In the genomic region with DNA sequence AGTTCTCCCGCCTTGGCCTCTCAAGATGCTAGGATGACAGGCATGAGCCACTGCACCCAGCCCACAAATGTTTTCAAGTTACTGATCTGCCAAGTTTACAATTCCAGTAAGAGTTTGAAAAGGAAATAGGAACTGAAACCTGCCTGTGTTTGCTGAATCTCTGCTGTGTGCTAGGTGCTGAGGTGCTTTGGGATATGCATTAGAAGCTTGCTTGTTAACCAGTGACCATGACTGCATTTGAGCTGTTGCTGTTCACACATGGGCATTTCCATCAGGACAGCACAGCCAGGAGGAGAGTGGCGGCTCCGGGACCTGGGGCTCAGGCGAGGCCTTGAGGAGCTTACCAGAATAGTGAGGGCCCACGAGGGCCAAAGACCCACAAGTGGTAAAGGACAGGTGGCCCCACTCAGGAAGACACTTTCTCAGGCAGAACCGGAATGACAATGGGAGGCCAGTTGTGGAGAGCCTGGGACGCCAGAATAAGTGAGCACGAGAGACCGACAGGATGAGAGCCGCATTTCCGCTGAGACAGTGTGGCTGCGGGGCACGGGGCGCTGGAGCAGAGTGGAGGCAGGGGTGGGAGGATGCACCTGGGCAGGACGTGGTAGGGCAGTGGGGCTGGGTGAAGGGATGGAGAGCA, we compare ENCODE assay signal across 9 cellular contexts. TPM values are rescaled to one million over a fixed set of nuclear protein-coding genes. Genes with fewer than 3 reads are reported as not detected.
DNase-seq lines count a peak whose midpoint lies in the region; ATAC-seq and TF ChIP-seq lines count a peak whose summit lies in the region.
"Had no signal": no experiment of that assay in that cellular context is flagged by ENCODE, and none has a peak within 500 bp of the region (broad histone marks: within the 10 kb centered on the region; RNA-seq: fewer than 3 reads in every experiment).

No MANE protein-coding gene starts in this region.

- ATAC-seq in GM19025 (IDR thresholded peaks at IDR 0.05; ENCODE audit: low read depth, unreplicated experiment) (peak; percentile 65), HG03045 (IDR thresholded peaks at IDR 0.05; ENCODE audit: unreplicated experiment) (peak; percentile 80)
- ATAC-seq in activated CD8-positive, alpha-beta T cell treated with anti-CD3 and anti-CD28 coated beads for 36 hours: peak; percentile 62

- peak overlapping the region; percentile 48 to 86 (median 76); a peak in 21 of 22 replicates for H3K9ac ChIP-seq in BLaER1 treated with 17β-estradiol and CSF1 and Interleukin-3, amounts not matched to agents 10 nM and 100 nM

- H3K9me3 Mint-ChIP-seq in activated CD8-positive, alpha-beta T cell treated with anti-CD3 and anti-CD28 coated beads for 36 hours: no peaks in the 10 kb centered on the region

- H3K27me3 ChIP-seq in BLaER1 treated with 17β-estradiol and CSF1 and Interleukin-3, amounts not matched to agents 10 nM and 100 nM: no peaks in the 10 kb centered on the region
- H3K27me3 ChIP-seq in ascending aorta (no peaks in the 10 kb centered on the region), SJCRH30 (no peaks in the 10 kb centered on the region)
- H3K27me3 ChIP-seq: thyroid gland had no signal

- peaks cover 71 to 88% (median 83%) of the 10 kb centered on the region in 10 experiments for H3K4me1 ChIP-seq in BLaER1 treated with 17β-estradiol and CSF1 and Interleukin-3, amounts not matched to agents 10 nM and 100 nM
- H3K4me1 ChIP-seq in ascending aorta: no peaks in the 10 kb centered on the region
- H3K4me1 ChIP-seq in SJCRH30: no peaks in the 10 kb centered on the region
- H3K4me1 ChIP-seq: thyroid gland had no signal

- POLR2A ChIA-PET in activated CD8-positive, alpha-beta T cell treated with anti-CD3 and anti-CD28 coated beads for 36 hours (lab: Charles Lee): no interaction called here

- no peak overlapping the region for H3K4me3 Mint-ChIP-seq in activated CD8-positive, alpha-beta T cell treated with anti-CD3 and anti-CD28 coated beads for 36 hours

- H3K27ac Mint-ChIP-seq in activated CD8-positive, alpha-beta T cell treated with anti-CD3 and anti-CD28 coated beads for 36 hours: peak overlapping the region; percentile 58

- peaks cover 0 to 49% (median 4%) of the 10 kb centered on the region in 11 experiments; a peak in 7 of 22 replicates for H4K20me1 ChIP-seq in BLaER1 treated with 17β-estradiol and CSF1 and Interleukin-3, amounts not matched to agents 10 nM and 100 nM

- H3K4me2 ChIP-seq in BLaER1 treated with 17β-estradiol and CSF1 and Interleukin-3, amounts not matched to agents 10 nM and 100 nM: peak overlapping the region; percentile 78 to 98 (median 92)

- H3K9me3 ChIP-seq in BLaER1 treated with 17β-estradiol and CSF1 and Interleukin-3, amounts not matched to agents 10 nM and 100 nM (replicated peaks in 1 of 11): no peaks in the 10 kb centered on the region
- H3K9me3 ChIP-seq in ascending aorta (no peaks in the 10 kb centered on the region), SJCRH30 (replicated peaks) (no peaks in the 10 kb centered on the region)
- H3K9me3 ChIP-seq: thyroid gland had no signal

- peak overlapping the region; percentile 9 to 59 (median 42); a peak in 16 of 20 replicates for H3K4me3 ChIP-seq in BLaER1 treated with 17β-estradiol and CSF1 and Interleukin-3, amounts not matched to agents 10 nM and 100 nM
- H3K4me3 ChIP-seq in ascending aorta (no peak overlapping the region), SJCRH30 (no peak overlapping the region)
- H3K4me3 ChIP-seq: thyroid gland had no signal

- peaks cover 19 to 52% (median 44%) of the 10 kb centered on the region in 11 experiments for H3K36me3 ChIP-seq in BLaER1 treated with 17β-estradiol and CSF1 and Interleukin-3, amounts not matched to agents 10 nM and 100 nM
- H3K36me3 ChIP-seq in ascending aorta (peaks cover 29 to 69% of the 10 kb centered on the region in 2 donors), SJCRH30 (peaks cover 32% of the 10 kb centered on the region)

- DNase-seq in activated CD8-positive, alpha-beta T cell treated with anti-CD3 and anti-CD28 coated beads for 36 hours: peak; percentile 48
- no peak for DNase-seq in ascending aorta (ENCODE audit: low spot score in 2 of 2)
- DNase-seq in HUDEP-2 (lab: John Stamatoyannopoulos, UW; ENCODE audit: unreplicated experiment in 76 of 76): no peak
- DNase-seq in SJCRH30: no peak
- DNase-seq in NCI-H82 (lab: John Stamatoyannopoulos, UW): no peak

- CTCF ChIA-PET in activated CD8-positive, alpha-beta T cell treated with anti-CD3 and anti-CD28 coated beads for 36 hours (lab: Charles Lee): interaction anchor here (1.5 kb wide), 1 partner anchor 19 kb away, joined by 3 read pairs; no protein-coding TSS in a partner anchor

- TF ChIP-seq CTCF in activated CD8-positive, alpha-beta T cell treated with anti-CD3 and anti-CD28 coated beads for 36 hours (IDR thresholded peaks at IDR 0.05): no peak
- TF ChIP-seq CTCF in ascending aorta (IDR thresholded peaks at IDR 0.05): no peak

- intact Hi-C loops in activated CD8-positive, alpha-beta T cell treated with anti-CD3 and anti-CD28 coated beads for 36 hours (cut with micrococcal nuclease): no loop called here
- intact Hi-C loops in ascending aorta (cut with DNase I): no loop called here

- peak overlapping the region; percentile 65 to 97 (median 89); a peak in 21 of 22 replicates for H3K27ac ChIP-seq in BLaER1 treated with 17β-estradiol and CSF1 and Interleukin-3, amounts not matched to agents 10 nM and 100 nM
- H3K27ac ChIP-seq in ascending aorta (no peak overlapping the region), SJCRH30 (no peak overlapping the region)
- H3K27ac ChIP-seq: thyroid gland had no signal

- H3K4me1 Mint-ChIP-seq in activated CD8-positive, alpha-beta T cell treated with anti-CD3 and anti-CD28 coated beads for 36 hours (ENCODE audit: low read depth): peaks cover 32% of the 10 kb centered on the region

- H3K27me3 Mint-ChIP-seq in activated CD8-positive, alpha-beta T cell treated with anti-CD3 and anti-CD28 coated beads for 36 hours: no peaks in the 10 kb centered on the region

- H3K36me3 Mint-ChIP-seq in activated CD8-positive, alpha-beta T cell treated with anti-CD3 and anti-CD28 coated beads for 36 hours (ENCODE audit: low read depth): peaks cover 52% of the 10 kb centered on the region

RNA-seq across cellular contexts. Expression of gene MMP17, which starts 54.5 kb away (rescaled TPM):
- under 1 TPM in 1 of 2 experiments, not detected in 1; 0.60 TPM for total RNA-seq in activated CD8-positive, alpha-beta T cell treated with anti-CD3 and anti-CD28 coated beads for 36 hours
- 16.8 TPM for total RNA-seq in ascending aorta
- 0.68 and 2.3 TPM in 2 replicates for total RNA-seq in SJCRH30 (2014; rRNA removed; shearing (Covaris generic))

Comparison
In these comparisons a context has a peak if more than half of its experiments do, and no peak if none do; other contexts are left out.
1. H3K27ac ChIP-seq: peak in BLaER1 treated with 17β-estradiol and CSF1 and Interleukin-3, amounts not matched to agents 10 nM and 100 nM (11 of 11); none in ascending aorta (0 of 2) and SJCRH30 (single experiment).
2. H3K4me3 ChIP-seq: peak in BLaER1 treated with 17β-estradiol and CSF1 and Interleukin-3, amounts not matched to agents 10 nM and 100 nM (10 of 10); none in ascending aorta (0 of 2) and SJCRH30 (single experiment).
3. Peak in every context shown above with its lines, with median percentiles within 50 percentile points of each other: ATAC-seq.